Comparison of ENCODE assay signal across 28 cellular contexts in the genomic region with DNA sequence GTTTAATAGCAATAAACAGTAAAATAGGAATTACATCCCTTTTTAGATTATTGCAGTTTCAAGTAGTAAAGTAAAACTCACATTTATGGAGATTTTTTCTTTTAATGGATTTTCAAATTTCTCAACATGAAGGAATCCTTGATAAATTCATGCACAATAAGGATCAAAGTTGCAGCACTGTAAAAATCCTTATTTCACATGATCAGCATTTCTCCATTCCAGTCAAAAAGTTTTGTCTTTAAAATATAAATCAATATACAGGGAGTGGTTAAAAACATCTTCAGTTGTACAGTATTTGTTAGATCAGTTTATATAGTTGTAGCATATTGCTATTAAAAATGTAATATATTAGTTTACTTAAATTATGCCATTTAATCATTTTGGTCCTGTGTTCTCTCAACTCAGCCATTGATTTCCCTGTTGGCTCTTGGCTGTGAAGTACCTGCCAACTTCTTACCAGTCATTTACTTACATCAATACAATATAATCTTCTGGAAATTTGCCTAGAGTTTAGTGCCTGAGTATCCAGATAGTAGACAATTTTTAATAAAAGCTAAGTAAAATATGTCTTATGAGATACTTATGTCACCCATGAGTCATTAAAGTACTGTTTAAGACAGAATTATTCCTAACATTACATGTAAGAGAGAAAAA.
"Had no signal": no experiment of that assay in that cellular context is flagged by ENCODE, and none has a peak within 500 bp of the region (broad histone marks: within the 10 kb centered on the region; RNA-seq: fewer than 3 reads in every experiment).

No MANE protein-coding gene starts in this region.

- H3K9ac ChIP-seq: parathyroid adenoma had no signal

- H3K79me2 ChIP-seq: parathyroid adenoma had no signal

- H2AFZ ChIP-seq: parathyroid adenoma had no signal

- FAIRE-seq: endothelial cell of umbilical vein, frontal cortex, kidney, urothelium cell line had no signal

- H3K4me1 ChIP-seq: esophagus squamous epithelium, parathyroid adenoma, prostate gland, right atrium auricular region, sigmoid colon, stomach, testis, tibial artery had no signal

- H3K4me1 Mint-ChIP-seq: memory B cell; naive B cell; neural crest cell; stimulated activated effector memory CD8-positive, alpha-beta T cell treated with anti-CD3 and anti-CD28 coated beads, Interleukin-12 subunit alpha, Interleukin-12 subunit beta, amount 100 ng/mL, for 72 hours had no signal

- H3K27me3 Mint-ChIP-seq: memory B cell; naive B cell; natural killer cell treated with Interleukin-12 subunit alpha and Interleukin-12 subunit beta and Interleukin-15 and Interleukin-18, amount 100 ng/mL, for 72 hours; type B pancreatic cell had no signal

- H3K4me3 ChIP-seq: coronary artery, esophagus squamous epithelium, lung, prostate gland, right atrium auricular region, sigmoid colon, stomach, testis, tibial artery had no signal

- H3K27ac ChIP-seq: coronary artery, esophagus squamous epithelium, parathyroid adenoma, prostate gland, right atrium auricular region, sigmoid colon, stomach, testis, tibial artery had no signal

- H3K4me3 Mint-ChIP-seq: memory B cell; naive B cell; natural killer cell treated with Interleukin-12 subunit alpha and Interleukin-12 subunit beta and Interleukin-15 and Interleukin-18, amount 100 ng/mL, for 72 hours; neural crest cell; stimulated activated effector memory CD8-positive, alpha-beta T cell treated with anti-CD3 and anti-CD28 coated beads, Interleukin-12 subunit alpha, Interleukin-12 subunit beta, amount 100 ng/mL, for 72 hours; type B pancreatic cell had no signal

- H3K27me3 ChIP-seq: esophagus squamous epithelium, right atrium auricular region, sigmoid colon, stomach, testis, tibial artery had no signal

- H3K9me3 ChIP-seq: esophagus squamous epithelium, prostate gland, right atrium auricular region, sigmoid colon, stomach, tibial artery had no signal

- ATAC-seq: left lobe of liver; natural killer cell treated with Interleukin-12 subunit alpha and Interleukin-12 subunit beta and Interleukin-15 and Interleukin-18, amount 100 ng/mL, for 72 hours; stimulated activated effector memory CD8-positive, alpha-beta T cell treated with anti-CD3 and anti-CD28 coated beads, Interleukin-12 subunit alpha, Interleukin-12 subunit beta, amount 100 ng/mL, for 72 hours had no signal

- H3K9me3 Mint-ChIP-seq: memory B cell; natural killer cell treated with Interleukin-12 subunit alpha and Interleukin-12 subunit beta and Interleukin-15 and Interleukin-18, amount 100 ng/mL, for 72 hours; neural crest cell; stimulated activated effector memory CD8-positive, alpha-beta T cell treated with anti-CD3 and anti-CD28 coated beads, Interleukin-12 subunit alpha, Interleukin-12 subunit beta, amount 100 ng/mL, for 72 hours; type B pancreatic cell had no signal

- H3K36me3 Mint-ChIP-seq: naive B cell; natural killer cell treated with Interleukin-12 subunit alpha and Interleukin-12 subunit beta and Interleukin-15 and Interleukin-18, amount 100 ng/mL, for 72 hours; stimulated activated effector memory CD8-positive, alpha-beta T cell treated with anti-CD3 and anti-CD28 coated beads, Interleukin-12 subunit alpha, Interleukin-12 subunit beta, amount 100 ng/mL, for 72 hours; type B pancreatic cell had no signal

- H3K27ac Mint-ChIP-seq: memory B cell; naive B cell; natural killer cell treated with Interleukin-12 subunit alpha and Interleukin-12 subunit beta and Interleukin-15 and Interleukin-18, amount 100 ng/mL, for 72 hours; stimulated activated effector memory CD8-positive, alpha-beta T cell treated with anti-CD3 and anti-CD28 coated beads, Interleukin-12 subunit alpha, Interleukin-12 subunit beta, amount 100 ng/mL, for 72 hours; type B pancreatic cell had no signal

- DNase-seq: dermis blood vessel endothelial cell; effector memory CD4-positive, alpha-beta T cell; erythroblast; esophagus squamous epithelium; hypothalamus; kidney; naive B cell; sigmoid colon; stimulated activated CD4-positive, alpha-beta T cell treated with anti-CD3 and anti-CD28 coated beads, Interleukin-2, amount 100 ng/mL, for 24 hours; stimulated activated CD4-positive, alpha-beta T cell treated with anti-CD3 and anti-CD28 coated beads, Interleukin-4, amount 100 ng/mL, for 24 hours; stimulated activated naive CD4-positive, alpha-beta T cell treated with Interleukin-2 at 50 U/mL for 16 hours; stomach; testis; tibial artery had no signal

- H3K36me3 ChIP-seq: prostate gland, right atrium auricular region had no signal
